8 cellular contexts compared by ENCODE assay signal in genomic region chr6:26251354-26252081, GRCh38.
DNase-seq lines count a peak whose midpoint lies in the region; ATAC-seq and TF ChIP-seq lines count a peak whose summit lies in the region.

No MANE protein-coding gene starts in this region.

- H3K9me3 ChIP-seq in BLaER1 (peaks cover 11% of the 10 kb centered on the region), Peyer's patch (no peaks in the 10 kb centered on the region), aorta (ENCODE audit: control insufficient read depth, low read length) (no peaks in the 10 kb centered on the region)

- H3K4me1 Mint-ChIP-seq in neural crest cell = peaks cover 44% of the 10 kb centered on the region

- no peaks in the 10 kb centered on the region for H3K36me3 ChIP-seq in BLaER1
- H3K36me3 ChIP-seq in Peyer's patch = no peaks in the 10 kb centered on the region
- H3K36me3 ChIP-seq in aorta (ENCODE audit: control insufficient read depth in 1 of 2, insufficient read depth in 2 of 2, low read length in 1 of 2) = no peaks in the 10 kb centered on the region

- H4K20me1 ChIP-seq in BLaER1 = peaks cover 26% of the 10 kb centered on the region

- H3K4me2 ChIP-seq in BLaER1 = peak overlapping the region; percentile 80

- ATAC-seq in GM19395 (IDR thresholded peaks at IDR 0.05; ENCODE audit: unreplicated experiment) (peak; percentile 61), aorta (ENCODE audit: low FRiP score) (peak; percentile 63)

- H3K27ac ChIP-seq in BLaER1 = peak overlapping the region; percentile 93
- H3K27ac ChIP-seq in Peyer's patch = peak overlapping the region; percentile 54 to 94 (median 79)
- H3K27ac ChIP-seq in aorta (ENCODE audit: low read depth in 1 of 2, low read length in 2 of 2) = peak overlapping the region in 1 of 2 donors; percentile 47

- H3K9me3 Mint-ChIP-seq in neural crest cell = peaks cover 3% of the 10 kb centered on the region

- 0 to 1% methylated on average over 32 of the region's 32 CpGs for WGBS in aorta, 2 donors

- intact Hi-C loops in aorta (cut with DNase I) = no loop called here

- peak overlapping the region; percentile 97 for H3K9ac ChIP-seq in BLaER1

- TF ChIP-seq POLR2A in Peyer's patch (IDR thresholded peaks at IDR 0.05) = peak; percentile 97 to 98

- peak overlapping the region; percentile 86 for H3K4me3 ChIP-seq in BLaER1
- peak overlapping the region; percentile 42 to 68 (median 54) for H3K4me3 ChIP-seq in Peyer's patch
- H3K4me3 ChIP-seq in aorta (ENCODE audit: low read length in 2 of 2) = peak overlapping the region; percentile 21 to 63

- peaks cover 37% of the 10 kb centered on the region for H3K4me1 ChIP-seq in BLaER1
- peaks cover 0 to 6% (median 0%) of the 10 kb centered on the region in 4 donors for H3K4me1 ChIP-seq in Peyer's patch
- H3K4me1 ChIP-seq in aorta (ENCODE audit: control insufficient read depth in 1 of 2, insufficient read depth in 2 of 2, low read length in 2 of 2) = no peaks in the 10 kb centered on the region

- TF ChIP-seq CTCF in Peyer's patch (IDR thresholded peaks at IDR 0.05) (no peak), neural crest cell (conservative IDR thresholded peaks at IDR 0.05) (no peak)

- H3K4me3 Mint-ChIP-seq in neural crest cell = peak overlapping the region; percentile 94

- peaks cover 2% of the 10 kb centered on the region for H3K36me3 Mint-ChIP-seq in neural crest cell (ENCODE audit: low read depth)

- DNase-seq in HT-29 (ENCODE audit: low spot score) (peak; percentile 89), Peyer's patch (peak; percentile 66 to 89 (median 83)), fibroblast of the conjunctiva (ENCODE audit: low read depth) (peak; percentile 94), neural crest cell (ENCODE audit: low read depth, low spot score) (peak; percentile 51), aorta (peak in 1 of 2 donors; percentile 75)
- DNase-seq in activated effector memory CD4-positive, alpha-beta T cell treated with anti-CD3 and anti-CD28 coated beads, Interleukin-2, amount 50 U/mL, for 16 hours = peak; percentile 84

- H3K27me3 Mint-ChIP-seq in neural crest cell (ENCODE audit: low read depth) = peaks cover 11% of the 10 kb centered on the region

- H3K27me3 ChIP-seq in BLaER1 = peaks cover 20% of the 10 kb centered on the region; the same call in 1 of the 2 replicates
- no peaks in the 10 kb centered on the region for H3K27me3 ChIP-seq in Peyer's patch
- no peaks in the 10 kb centered on the region for H3K27me3 ChIP-seq in aorta (ENCODE audit: control insufficient read depth in 1 of 2, insufficient read depth in 2 of 2, low read length in 1 of 2)

- peak overlapping the region; percentile 89 for H3K27ac Mint-ChIP-seq in neural crest cell (ENCODE audit: unreplicated experiment)
